ENCODE assay signal across 1 cellular context in genomic region chr7:47653550-47654351, GRCh38.
TF ChIP-seq lines count a peak whose summit lies in the region.

No MANE protein-coding gene starts in this region.

TF ChIP-seq in WTC11, 78 proteins besides CTCF, POLR2A, EP300 and RAD21 (continued from another document):
- TF ChIP-seq E2F1 (CRISPR knock-in tag; IDR thresholded peaks at IDR 0.05) (no peak), MAX (CRISPR knock-in tag; IDR thresholded peaks at IDR 0.05) (no peak), JAZF1 (CRISPR knock-in tag; IDR thresholded peaks at IDR 0.05) (no peak)
